28 cellular contexts compared by ENCODE assay signal in genomic region chr11:64959498-64959897, GRCh38. TPM values are rescaled to one million over a fixed set of nuclear protein-coding genes. Genes with fewer than 3 reads are reported as not detected.
A peak's percentile ranks its signal among the peaks of the same experiment; 100 is the strongest.
DNase-seq lines count a peak whose midpoint lies in the region; FAIRE-seq and TF ChIP-seq lines count a peak whose summit lies in the region.
"Had no signal": no experiment of that assay in that cellular context is flagged by ENCODE, and none has a peak within 500 bp of the region (broad histone marks: within the 10 kb centered on the region; RNA-seq: fewer than 3 reads in every experiment).

No MANE protein-coding gene starts in this region.

- H3K27me3 ChIP-seq in bronchial epithelial cell (ENCODE audit: control insufficient read depth, insufficient read depth, low read length) (no peaks in the 10 kb centered on the region), keratinocyte (ENCODE audit: control insufficient read depth, extremely low read depth, insufficient read depth, low read length) (no peaks in the 10 kb centered on the region)
- H3K27me3 ChIP-seq: BLaER1 treated with 17β-estradiol and CSF1 and Interleukin-3, amounts not matched to agents 10 nM and 100 nM had no signal

- DNase-seq in COLO829 (ENCODE audit: low spot score): peak; percentile 13
- peak; percentile 50 to 65 for DNase-seq in NCI-H526 (lab: John Stamatoyannopoulos, UW)
- DNase-seq in bronchial epithelial cell (ENCODE audit: low read depth): peak; percentile 36
- DNase-seq in keratinocyte (ENCODE audit: low read depth, low spot score): no peak
- DNase-seq in SK-N-DZ (ENCODE audit: low spot score): no peak
- no peak for DNase-seq in stimulated activated CD4-positive, alpha-beta T cell treated with anti-CD3 and anti-CD28 coated beads, Interleukin-4, amount 100 ng/mL, for 1 hour
- no peak for DNase-seq in AG20443 (ENCODE audit: low spot score)
- DNase-seq: AML-193; CD4-positive, alpha-beta T cell; COR-L47; KBM-7; MG63; NCI-H1105 treated with DMSO at 0.1 percent for 48 hours; NCI-H146; NCI-H1930; NCI-H2107; NCI-H446; NCI-H524 treated with DMSO at 0.1 percent for 48 hours; Right ventricle myocardium superior; RPMI8226 had no signal

- TF ChIP-seq CTCF in bronchial epithelial cell (IDR thresholded peaks at IDR 0.05; ENCODE audit: insufficient read depth, low read length, severe bottlenecking): no peak
- TF ChIP-seq CTCF in keratinocyte (optimal IDR thresholded peaks at IDR 0.05 in 1 of 3, IDR thresholded peaks at IDR 0.05 in 1 of 3, conservative IDR thresholded peaks at IDR 0.05 in 1 of 3; ENCODE audit: extremely low read depth in 1 of 3, insufficient read depth in 2 of 3, low read length in 3 of 3): no peak

- no peaks in the 10 kb centered on the region for H3K9me1 ChIP-seq in keratinocyte (ENCODE audit: control insufficient read depth, extremely low read depth, insufficient read depth, low read length)

- H3K36me3 ChIP-seq in bronchial epithelial cell (ENCODE audit: control insufficient read depth, insufficient read depth, low read length) (no peaks in the 10 kb centered on the region), keratinocyte (ENCODE audit: control insufficient read depth in 2 of 2, extremely low read depth in 1 of 2, insufficient read depth in 2 of 2, low read length in 2 of 2) (no peaks in the 10 kb centered on the region)
- H3K36me3 ChIP-seq: BLaER1 treated with 17β-estradiol and CSF1 and Interleukin-3, amounts not matched to agents 10 nM and 100 nM; MG63; SJSA1 had no signal

- peaks cover 17% of the 10 kb centered on the region for H3K4me1 ChIP-seq in keratinocyte (ENCODE audit: control insufficient read depth, extremely low read depth, insufficient read depth, low read length)
- H3K4me1 ChIP-seq: SJSA1 had no signal

- no peak overlapping the region for H3K9ac ChIP-seq in keratinocyte (ENCODE audit: control insufficient read depth, extremely low read depth, insufficient read depth, low read length)
- H3K9ac ChIP-seq: BLaER1 treated with 17β-estradiol and CSF1 and Interleukin-3, amounts not matched to agents 10 nM and 100 nM had no signal

- H2AFZ ChIP-seq in keratinocyte (ENCODE audit: control insufficient read depth, low read length): no peak overlapping the region

- FAIRE-seq in bronchial epithelial cell (lab: Jason Lieb, UNC): no peak
- FAIRE-seq in keratinocyte (lab: Jason Lieb, UNC): peak; percentile 41
- FAIRE-seq: GM12892, H54, HTR-8/SVneo had no signal

- H3K4me3 ChIP-seq in bronchial epithelial cell (ENCODE audit: low read depth, low read length): no peak overlapping the region
- H3K4me3 ChIP-seq in keratinocyte (ENCODE audit: control insufficient read depth in 2 of 3, extremely low read depth in 1 of 3, insufficient read depth in 2 of 3, low read depth in 1 of 3, low read length in 3 of 3): no peak overlapping the region
- H3K4me3 ChIP-seq: BLaER1 treated with 17β-estradiol and CSF1 and Interleukin-3, amounts not matched to agents 10 nM and 100 nM; MG63; SJSA1 had no signal

- no peaks in the 10 kb centered on the region for H3K79me2 ChIP-seq in keratinocyte (ENCODE audit: control insufficient read depth, insufficient read depth, low read length)

- dilution Hi-C loops in keratinocyte (cut with MboI; ENCODE audit: extremely low pct_ligation_motif_present, low sequenced_read_pairs): no loop called here

- no peaks in the 10 kb centered on the region for H4K20me1 ChIP-seq in keratinocyte (ENCODE audit: control insufficient read depth, extremely low read depth, insufficient read depth, low read length)
- H4K20me1 ChIP-seq: BLaER1 treated with 17β-estradiol and CSF1 and Interleukin-3, amounts not matched to agents 10 nM and 100 nM had no signal

- H3K9me3 ChIP-seq in keratinocyte (ENCODE audit: control insufficient read depth, low read depth, low read length): no peaks in the 10 kb centered on the region
- H3K9me3 ChIP-seq: BLaER1 treated with 17β-estradiol and CSF1 and Interleukin-3, amounts not matched to agents 10 nM and 100 nM; MG63; SJSA1 had no signal

- H3K27ac ChIP-seq in keratinocyte (ENCODE audit: control insufficient read depth, insufficient read depth, low read length): no peak overlapping the region
- H3K27ac ChIP-seq: BLaER1 treated with 17β-estradiol and CSF1 and Interleukin-3, amounts not matched to agents 10 nM and 100 nM; SJSA1 had no signal

- H3K4me2 ChIP-seq in keratinocyte (ENCODE audit: control insufficient read depth, extremely low read depth, insufficient read depth, low read depth, low read length): peak overlapping the region; percentile 0
- H3K4me2 ChIP-seq: BLaER1 treated with 17β-estradiol and CSF1 and Interleukin-3, amounts not matched to agents 10 nM and 100 nM had no signal

RNA-seq across cellular contexts. Expression of gene MAJIN, which starts 12.4 kb away (rescaled TPM):
- not detected in 2 replicates for total RNA-seq in bronchial epithelial cell
- polyA plus RNA-seq in keratinocyte: 0.09 TPM in 1 of 3 replicates, not detected in the others
- polyA plus RNA-seq in keratinocyte (2011; ENCODE audit: low read depth): not detected
- polyA plus RNA-seq in keratinocyte (2011; cell fraction: cytosol; rRNA removed): not detected in 2 replicates
- polyA plus RNA-seq in keratinocyte (2011; cell fraction: nucleus; rRNA removed): not detected in 2 replicates
- 0.17 TPM in 1 of 2 replicates, not detected in the other for polyA plus RNA-seq in keratinocyte (2012; ENCODE audit: low replicate concordance)
- polyA minus RNA-seq in keratinocyte: not detected in 3 replicates
- polyA minus RNA-seq in keratinocyte (2011; cell fraction: cytosol; rRNA and poly(A)+ RNA removed): not detected
- polyA minus RNA-seq in keratinocyte (2011; cell fraction: nucleus; rRNA and poly(A)+ RNA removed): not detected in 2 replicates
- polyA plus RNA-seq in SK-N-DZ (2014; cell fraction: cytosol; rRNA removed): 5.2 TPM in 1 of 2 replicates, not detected in the other
- polyA plus RNA-seq in SK-N-DZ (2014; cell fraction: nucleus; rRNA removed): not detected in 2 replicates
- total RNA-seq: A172, LHCN-M2, Right ventricle myocardium superior, SJSA1 had no signal
- polyA plus RNA-seq: AG04450 had no signal

RNA-seq across cellular contexts. Expression of gene GPHA2, which starts 23.8 kb away (rescaled TPM):
- not detected in 2 replicates for total RNA-seq in bronchial epithelial cell
- polyA plus RNA-seq in keratinocyte: 0.08 TPM in 1 of 3 replicates, not detected in the others
- not detected for polyA plus RNA-seq in keratinocyte (2011; ENCODE audit: low read depth)
- polyA plus RNA-seq in keratinocyte (2011; cell fraction: cytosol; rRNA removed): 0.16 and 0.34 TPM in 2 replicates
- polyA plus RNA-seq in keratinocyte (2011; cell fraction: nucleus; rRNA removed): not detected in 2 replicates
- polyA plus RNA-seq in keratinocyte (2012; ENCODE audit: low replicate concordance): 0.22 TPM in 1 of 2 replicates, not detected in the other
- not detected in 3 replicates for polyA minus RNA-seq in keratinocyte
- not detected for polyA minus RNA-seq in keratinocyte (2011; cell fraction: cytosol; rRNA and poly(A)+ RNA removed)
- not detected in 2 replicates for polyA minus RNA-seq in keratinocyte (2011; cell fraction: nucleus; rRNA and poly(A)+ RNA removed)
- not detected in 2 replicates for polyA plus RNA-seq in SK-N-DZ (2014; cell fraction: cytosol; rRNA removed)
- polyA plus RNA-seq in SK-N-DZ (2014; cell fraction: nucleus; rRNA removed): 0.27 TPM in 1 of 2 replicates, not detected in the other
- total RNA-seq: A172, LHCN-M2, Right ventricle myocardium superior, SJSA1 had no signal
- polyA plus RNA-seq: AG04450 had no signal

RNA-seq across cellular contexts. Expression of gene PPP2R5B, which starts 35.0 kb away (rescaled TPM):
- total RNA-seq in bronchial epithelial cell: 8.2 and 14.3 TPM in 2 replicates
- 13.7 to 20.6 TPM (median 16.4 TPM) in 3 replicates for polyA plus RNA-seq in keratinocyte
- polyA plus RNA-seq in keratinocyte (2011; ENCODE audit: low read depth): 7.8 TPM
- 16.3 and 20.1 TPM in 2 replicates for polyA plus RNA-seq in keratinocyte (2011; cell fraction: cytosol; rRNA removed)
- 38.1 and 45.2 TPM in 2 replicates for polyA plus RNA-seq in keratinocyte (2011; cell fraction: nucleus; rRNA removed)
- polyA plus RNA-seq in keratinocyte (2012; ENCODE audit: low replicate concordance): 14.8 and 20.4 TPM in 2 replicates
- polyA minus RNA-seq in keratinocyte: 11.6 to 19.6 TPM (median 15.0 TPM) in 3 replicates
- polyA minus RNA-seq in keratinocyte (2011; cell fraction: cytosol; rRNA and poly(A)+ RNA removed): 12.9 TPM
- polyA minus RNA-seq in keratinocyte (2011; cell fraction: nucleus; rRNA and poly(A)+ RNA removed): 9.4 and 19.5 TPM in 2 replicates
- 4.8 and 5.5 TPM in 2 replicates for polyA plus RNA-seq in SK-N-DZ (2014; cell fraction: cytosol; rRNA removed)
- polyA plus RNA-seq in SK-N-DZ (2014; cell fraction: nucleus; rRNA removed): 10.7 and 18.2 TPM in 2 replicates

RNA-seq across cellular contexts. Expression of gene BATF2, which starts 37.3 kb away (rescaled TPM):
- under 0.01 and 0.26 TPM in 2 replicates for total RNA-seq in bronchial epithelial cell
- polyA plus RNA-seq in keratinocyte: 0.09 to 0.10 TPM (median 0.10 TPM) in 3 replicates
- polyA plus RNA-seq in keratinocyte (2011; ENCODE audit: low read depth): 0.29 TPM
- 0.10 and 0.12 TPM in 2 replicates for polyA plus RNA-seq in keratinocyte (2011; cell fraction: cytosol; rRNA removed)
- polyA plus RNA-seq in keratinocyte (2011; cell fraction: nucleus; rRNA removed): 0.11 and 0.25 TPM in 2 replicates
- polyA plus RNA-seq in keratinocyte (2012; ENCODE audit: low replicate concordance): 0.16 and 0.73 TPM in 2 replicates
- 0.29 to 0.49 TPM in 2 of 3 replicates, not detected in the other for polyA minus RNA-seq in keratinocyte
- polyA minus RNA-seq in keratinocyte (2011; cell fraction: cytosol; rRNA and poly(A)+ RNA removed): not detected
- polyA minus RNA-seq in keratinocyte (2011; cell fraction: nucleus; rRNA and poly(A)+ RNA removed): 0.53 TPM in 1 of 2 replicates, not detected in the other
- polyA plus RNA-seq in SK-N-DZ (2014; cell fraction: cytosol; rRNA removed): 0.29 and 1.1 TPM in 2 replicates
- polyA plus RNA-seq in SK-N-DZ (2014; cell fraction: nucleus; rRNA removed): 0.59 and 0.94 TPM in 2 replicates
- total RNA-seq: CD4-positive, alpha-beta T cell; SJSA1 had no signal

RNA-seq across cellular contexts. Expression of gene ATG2A, which starts 42.5 kb away (rescaled TPM):
- total RNA-seq in bronchial epithelial cell: 6.1 and 7.8 TPM in 2 replicates
- 2.4 to 5.7 TPM (median 4.5 TPM) in 3 replicates for polyA plus RNA-seq in keratinocyte
- polyA plus RNA-seq in keratinocyte (2011; ENCODE audit: low read depth): 8.6 TPM
- 3.0 and 6.4 TPM in 2 replicates for polyA plus RNA-seq in keratinocyte (2011; cell fraction: cytosol; rRNA removed)
- polyA plus RNA-seq in keratinocyte (2011; cell fraction: nucleus; rRNA removed): 15.8 and 21.8 TPM in 2 replicates
- polyA plus RNA-seq in keratinocyte (2012; ENCODE audit: low replicate concordance): 13.5 and 26.7 TPM in 2 replicates
- 7.6 to 19.2 TPM (median 9.6 TPM) in 3 replicates for polyA minus RNA-seq in keratinocyte
- 27.4 TPM for polyA minus RNA-seq in keratinocyte (2011; cell fraction: cytosol; rRNA and poly(A)+ RNA removed)
- 18.6 and 21.2 TPM in 2 replicates for polyA minus RNA-seq in keratinocyte (2011; cell fraction: nucleus; rRNA and poly(A)+ RNA removed)
- polyA plus RNA-seq in SK-N-DZ (2014; cell fraction: cytosol; rRNA removed): 5.0 and 5.6 TPM in 2 replicates
- polyA plus RNA-seq in SK-N-DZ (2014; cell fraction: nucleus; rRNA removed): 18.2 and 29.8 TPM in 2 replicates

Comparison
In these comparisons a context has a peak if more than half of its experiments do, and no peak if none do; other contexts are left out.
1. DNase-seq: peak in COLO829 (single experiment), NCI-H526 (2 of 2) and bronchial epithelial cell (single experiment); none in keratinocyte (single experiment), SK-N-DZ (single experiment), stimulated activated CD4-positive, alpha-beta T cell treated with anti-CD3 and anti-CD28 coated beads, Interleukin-4, amount 100 ng/mL, for 1 hour (single experiment) and AG20443 (single experiment).